In the genomic region with DNA sequence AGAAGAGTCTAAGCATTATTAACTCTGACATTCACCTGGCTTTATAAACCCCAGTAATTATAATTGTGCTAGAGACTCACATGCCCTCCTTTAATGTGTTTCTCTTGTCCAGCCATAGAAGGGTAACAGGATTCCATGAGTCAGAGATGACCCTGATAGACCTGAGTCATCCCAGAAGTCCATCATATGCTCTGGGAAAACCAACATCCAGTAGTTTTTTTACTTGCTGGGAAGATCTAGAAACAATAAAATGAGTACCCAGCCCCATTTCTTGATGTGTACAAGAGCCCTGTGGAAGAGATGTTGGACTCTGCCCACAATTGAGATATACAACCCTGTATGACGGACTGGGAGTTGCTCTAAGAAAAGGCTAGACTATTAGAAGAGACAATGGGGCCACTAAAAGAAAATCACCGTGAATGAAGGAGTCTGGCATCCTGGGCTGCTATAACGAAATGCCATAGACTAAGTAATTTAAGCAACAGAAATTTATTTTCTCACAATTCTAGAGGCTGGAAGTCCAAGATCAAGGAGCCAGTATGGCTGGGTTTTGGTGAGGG, we compare ENCODE assay signal across 13 cellular contexts. TPM values are rescaled to one million over a fixed set of nuclear protein-coding genes. Genes with fewer than 3 reads are reported as not detected.
A peak's percentile ranks its signal among the peaks of the same experiment; 100 is the strongest.
DNase-seq lines count a peak whose midpoint lies in the region; ATAC-seq, FAIRE-seq and TF ChIP-seq lines count a peak whose summit lies in the region.
"Had no signal": no experiment of that assay in that cellular context is flagged by ENCODE, and none has a peak within 500 bp of the region (broad histone marks: within the 10 kb centered on the region; RNA-seq: fewer than 3 reads in every experiment).

No MANE protein-coding gene starts in this region.

- no peaks in the 10 kb centered on the region for H3K9me1 ChIP-seq in endothelial cell of umbilical vein (replicated peaks; ENCODE audit: control insufficient read depth, extremely low read depth, insufficient read depth, low read length)

- H3K27ac Mint-ChIP-seq in nephron = peak overlapping the region; percentile 28 to 80 (median 78)

- DNase-seq in AG09319 (ENCODE audit: extremely low read depth, low read depth) = peak; percentile 67
- DNase-seq in Panc1 (ENCODE audit: low read depth, low spot score) = peak; percentile 17
- DNase-seq in endothelial cell of umbilical vein (ENCODE audit: low read depth, low spot score) = peak; percentile 75
- no peak for DNase-seq in dorsolateral prefrontal cortex
- DNase-seq in ascending aorta (ENCODE audit: low spot score in 2 of 2) = no peak
- DNase-seq: central memory CD4-positive, alpha-beta T cell; upper lobe of left lung had no signal

- H3K4me1 ChIP-seq in Panc1 (ENCODE audit: control insufficient read depth, insufficient read depth, low read length) (no peaks in the 10 kb centered on the region), endothelial cell of umbilical vein (ENCODE audit: control insufficient read depth, extremely low read depth, insufficient read depth, low read length) (peaks cover 11% of the 10 kb centered on the region), ascending aorta (no peaks in the 10 kb centered on the region)
- H3K4me1 ChIP-seq: upper lobe of left lung had no signal

- no peak overlapping the region for H3K4me3 Mint-ChIP-seq in nephron
- H3K4me3 Mint-ChIP-seq: neural crest cell had no signal

- ATAC-seq in Panc1 (no peak), HG03139 (IDR thresholded peaks at IDR 0.05; ENCODE audit: unreplicated experiment) (no peak), GM21515 (IDR thresholded peaks at IDR 0.05; ENCODE audit: unreplicated experiment) (no peak)

- no peaks in the 10 kb centered on the region for H4K20me1 ChIP-seq in endothelial cell of umbilical vein (replicated peaks; ENCODE audit: control insufficient read depth, extremely low read depth, insufficient read depth, low read length)

- no peak overlapping the region for H3K4me2 ChIP-seq in endothelial cell of umbilical vein (ENCODE audit: insufficient read depth, low read length)
- H3K4me2 ChIP-seq: KMS-11 had no signal

- no peaks in the 10 kb centered on the region for H3K79me2 ChIP-seq in endothelial cell of umbilical vein (ENCODE audit: control insufficient read depth, insufficient read depth, low read length)

- no peak for TF ChIP-seq CTCF in AG09319 (IDR thresholded peaks at IDR 0.05; ENCODE audit: low read depth, low read length)
- TF ChIP-seq CTCF in Panc1 (IDR thresholded peaks at IDR 0.05) = no peak
- TF ChIP-seq CTCF in endothelial cell of umbilical vein (IDR thresholded peaks at IDR 0.05; ENCODE audit: extremely low read depth in 1 of 2, insufficient read depth in 1 of 2, low read depth in 1 of 2, low read length in 2 of 2) = no peak
- no peak for TF ChIP-seq CTCF in nephron (IDR thresholded peaks at IDR 0.05; ENCODE audit: unreplicated experiment in 3 of 3)
- no peak for TF ChIP-seq CTCF in dorsolateral prefrontal cortex (IDR thresholded peaks at IDR 0.05 in 54 of 56, conservative IDR thresholded peaks at IDR 0.05 in 2 of 56; ENCODE audit: low read depth in 1 of 56, partially characterized antibody in 56 of 56)
- no peak for TF ChIP-seq CTCF in ascending aorta (IDR thresholded peaks at IDR 0.05)

- H3K27me3 ChIP-seq in Panc1 (ENCODE audit: control insufficient read depth, insufficient read depth, low read length) (no peaks in the 10 kb centered on the region), endothelial cell of umbilical vein (ENCODE audit: control insufficient read depth in 2 of 2, insufficient read depth in 2 of 2, low read length in 2 of 2) (no peaks in the 10 kb centered on the region), dorsolateral prefrontal cortex (no peaks in the 10 kb centered on the region), ascending aorta (no peaks in the 10 kb centered on the region)
- H3K27me3 ChIP-seq: upper lobe of left lung had no signal

- BruUV-seq in Panc1 (replicated peaks; lab: Mats Ljungman, UMichigan) (no TSS peak), endothelial cell of umbilical vein (replicated peaks; lab: Mats Ljungman, UMichigan) (no TSS peak)

- peaks cover 32% of the 10 kb centered on the region for H3K4me1 Mint-ChIP-seq in nephron
- H3K4me1 Mint-ChIP-seq: neural crest cell had no signal

- H3K27ac ChIP-seq in Panc1 (ENCODE audit: low read length) (no peak overlapping the region), endothelial cell of umbilical vein (ENCODE audit: insufficient read depth, low read depth, low read length) (no peak overlapping the region), dorsolateral prefrontal cortex (no peak overlapping the region), ascending aorta (no peak overlapping the region)
- H3K27ac ChIP-seq: C4-2B, KMS-11, upper lobe of left lung had no signal

- H3K9me3 ChIP-seq in Panc1 (ENCODE audit: control insufficient read depth, insufficient read depth, low read depth, low read length) (no peaks in the 10 kb centered on the region), endothelial cell of umbilical vein (replicated peaks; ENCODE audit: control insufficient read depth, insufficient read depth, low read length) (no peaks in the 10 kb centered on the region), ascending aorta (no peaks in the 10 kb centered on the region)
- H3K9me3 ChIP-seq: upper lobe of left lung had no signal

- POLR2A ChIA-PET in Panc1 (lab: Charles Lee) = no interaction called here
- POLR2A ChIA-PET in endothelial cell of umbilical vein (lab: Charles Lee) = no interaction called here

- no peaks in the 10 kb centered on the region for H3K36me3 ChIP-seq in Panc1 (ENCODE audit: control insufficient read depth, insufficient read depth, low read length)
- H3K36me3 ChIP-seq in endothelial cell of umbilical vein (ENCODE audit: control insufficient read depth in 2 of 2, extremely low read depth in 1 of 2, insufficient read depth in 2 of 2, low read length in 2 of 2) = no peaks in the 10 kb centered on the region
- H3K36me3 ChIP-seq in ascending aorta = no peaks in the 10 kb centered on the region
- H3K36me3 ChIP-seq: upper lobe of left lung had no signal

- no peak overlapping the region for H3K9ac ChIP-seq in endothelial cell of umbilical vein (replicated peaks; ENCODE audit: extremely low read depth, insufficient read depth, low read length)
- H3K9ac ChIP-seq: KMS-11 had no signal

- H3K4me3 ChIP-seq in Panc1 (ENCODE audit: low read depth in 2 of 2, low read length in 2 of 2) = no peak overlapping the region
- no peak overlapping the region for H3K4me3 ChIP-seq in endothelial cell of umbilical vein (replicated peaks in 1 of 3; ENCODE audit: insufficient read depth in 1 of 3, low read depth in 1 of 3, low read length in 3 of 3)
- H3K4me3 ChIP-seq in dorsolateral prefrontal cortex = no peak overlapping the region
- no peak overlapping the region for H3K4me3 ChIP-seq in ascending aorta
- H3K4me3 ChIP-seq: upper lobe of left lung had no signal

- no peaks in the 10 kb centered on the region for H3K27me3 Mint-ChIP-seq in nephron (ENCODE audit: low read depth)

- FAIRE-seq in endothelial cell of umbilical vein (lab: Jason Lieb, UNC) = no peak

- CTCF ChIA-PET in Panc1 (lab: Charles Lee) (no interaction called here), endothelial cell of umbilical vein (lab: Charles Lee) (interaction anchor here (0.7 to 1.1 kb wide), 2 partner anchors 13 to 571 kb away, joined by 3 read pairs; a partner anchor contains a TSS)

- H3K9me3 Mint-ChIP-seq in nephron = no peaks in the 10 kb centered on the region
- H3K9me3 Mint-ChIP-seq: neural crest cell had no signal

- H2AFZ ChIP-seq in endothelial cell of umbilical vein (ENCODE audit: low read depth, low read length) = no peak overlapping the region

- in situ Hi-C loops in Panc1 (cut with HindIII; ENCODE audit: low pct_unique_long_range_greater_than_20kb, low sequenced_read_pairs) = no loop called here

- TF ChIP-seq POLR2A in endothelial cell of umbilical vein (IDR thresholded peaks at IDR 0.05; ENCODE audit: low read depth, low read length) = no peak

- intact Hi-C loops in Panc1 (cut with micrococcal nuclease; ENCODE audit: unreplicated experiment) (no loop called here), endothelial cell of umbilical vein (cut with micrococcal nuclease) (no loop called here), dorsolateral prefrontal cortex (cut with DNase I) (no loop called here), ascending aorta (cut with DNase I) (no loop called here)

- dilution Hi-C loops in endothelial cell of umbilical vein (cut with MboI; ENCODE audit: extremely low pct_ligation_motif_present, low sequenced_read_pairs) = no loop called here

- H3K36me3 Mint-ChIP-seq in nephron (ENCODE audit: low read depth) = no peaks in the 10 kb centered on the region

TF ChIP-seq in endothelial cell of umbilical vein, 7 proteins besides CTCF, POLR2A, EP300 and RAD21 (continues in another document):
- TF ChIP-seq POLR2AphosphoS5 (IDR thresholded peaks at IDR 0.05; ENCODE audit: insufficient read depth, low read depth, low read length) = no peak
- no peak for TF ChIP-seq EZH2 (IDR thresholded peaks at IDR 0.05; ENCODE audit: borderline replicate concordance, low read depth, low read length, severe bottlenecking)
- peak; percentile 93 for TF ChIP-seq GATA2 (IDR thresholded peaks at IDR 0.05; ENCODE audit: insufficient read depth, insufficient read length, low read depth, low read length)

RNA-seq across cellular contexts. Expression of a gene that starts 22.3 kb away (rescaled TPM):
- 43.5 TPM for total RNA-seq in Panc1 (2021; ENCODE audit: unreplicated experiment)
- polyA plus RNA-seq in Panc1 (2012; ENCODE audit: insufficient read length) = 38.6 TPM
- total RNA-seq in endothelial cell of umbilical vein = 22.7 and 26.5 TPM in 2 replicates
- polyA plus RNA-seq in endothelial cell of umbilical vein = 10.0 and 10.5 TPM in 2 replicates
- 15.7 and 17.8 TPM in 2 replicates for polyA plus RNA-seq in endothelial cell of umbilical vein (2011; cell fraction: cytosol; rRNA removed)
- polyA plus RNA-seq in endothelial cell of umbilical vein (2011; cell fraction: nucleus; rRNA removed) = 13.4 and 13.5 TPM in 2 replicates
- 29.0 and 37.1 TPM in 2 replicates for polyA plus RNA-seq in endothelial cell of umbilical vein (2012)
- polyA minus RNA-seq in endothelial cell of umbilical vein = 19.3 and 33.5 TPM in 2 replicates
- polyA minus RNA-seq in endothelial cell of umbilical vein (2011; cell fraction: cytosol; rRNA and poly(A)+ RNA removed) = 37.1 TPM
- polyA minus RNA-seq in endothelial cell of umbilical vein (2011; cell fraction: nucleus; rRNA and poly(A)+ RNA removed) = 13.6 and 15.8 TPM in 2 replicates
- total RNA-seq in dorsolateral prefrontal cortex = 10 to 100 TPM; 25.3 to 57.4 (median 39.8) TPM
- total RNA-seq in ascending aorta = 24.4 TPM

RNA-seq across cellular contexts. Expression of a gene that starts 56.9 kb away (rescaled TPM):
- total RNA-seq in Panc1 (2021; ENCODE audit: unreplicated experiment) = 69.4 TPM
- 34.1 TPM for polyA plus RNA-seq in Panc1 (2012; ENCODE audit: insufficient read length)
- 145 and 149 TPM in 2 replicates for total RNA-seq in endothelial cell of umbilical vein
- polyA plus RNA-seq in endothelial cell of umbilical vein = 48.2 and 64.5 TPM in 2 replicates
- 42.1 and 44.2 TPM in 2 replicates for polyA plus RNA-seq in endothelial cell of umbilical vein (2011; cell fraction: cytosol; rRNA removed)
- polyA plus RNA-seq in endothelial cell of umbilical vein (2011; cell fraction: nucleus; rRNA removed) = 260 and 310 TPM in 2 replicates
- polyA plus RNA-seq in endothelial cell of umbilical vein (2012) = 56.6 and 64.1 TPM in 2 replicates
- polyA minus RNA-seq in endothelial cell of umbilical vein = 135 and 172 TPM in 2 replicates
- 54.6 TPM for polyA minus RNA-seq in endothelial cell of umbilical vein (2011; cell fraction: cytosol; rRNA and poly(A)+ RNA removed)
- polyA minus RNA-seq in endothelial cell of umbilical vein (2011; cell fraction: nucleus; rRNA and poly(A)+ RNA removed) = 250 and 314 TPM in 2 replicates
- 100 to 1,000 TPM; 112 to 213 (median 164) TPM for total RNA-seq in dorsolateral prefrontal cortex
- 239 TPM for total RNA-seq in ascending aorta

Comparison
In these comparisons a context has a peak if more than half of its experiments do, and no peak if none do; other contexts are left out.
1. DNase-seq: peak in AG09319 (single experiment), Panc1 (single experiment) and endothelial cell of umbilical vein (single experiment); none in dorsolateral prefrontal cortex (0 of 10) and ascending aorta (0 of 2).